Comparison of ENCODE assay signal across 1 cellular context in genomic region chr2:210963386-210963785, GRCh38.
TF ChIP-seq lines count a peak whose summit lies in the region.

No MANE protein-coding gene starts in this region.

TF ChIP-seq in HepG2, 621 proteins besides CTCF, POLR2A, EP300 and RAD21 (continued from another document and continues in another):
- TF ChIP-seq PAXIP1 (CRISPR knock-in tag; conservative IDR thresholded peaks at IDR 0.05) (peak; percentile 75), DPF2 (CRISPR knock-in tag; IDR thresholded peaks at IDR 0.05; ENCODE audit: borderline replicate concordance, low read depth) (peak; percentile 43; the same call in 1 of the 2 replicates), ONECUT2 (CRISPR knock-in tag; IDR thresholded peaks at IDR 0.05) (no peak), MLXIP (CRISPR knock-in tag; IDR thresholded peaks at IDR 0.05; ENCODE audit: borderline replicate concordance) (no peak), THRA (CRISPR knock-in tag; IDR thresholded peaks at IDR 0.05; ENCODE audit: borderline replicate concordance) (no peak), PATZ1 (CRISPR knock-in tag; IDR thresholded peaks at IDR 0.05) (no peak), ELF4 (CRISPR knock-in tag; IDR thresholded peaks at IDR 0.05; ENCODE audit: borderline replicate concordance) (no peak), SOX13 (IDR thresholded peaks at IDR 0.05) (no peak), SOX13 (CRISPR knock-in tag; conservative IDR thresholded peaks at IDR 0.05 in 1 of 2, IDR thresholded peaks at IDR 0.05 in 1 of 2) (peak in 1 of 2 experiments; percentile 90; a peak in 2 of 4 replicates), HMG20A (CRISPR knock-in tag; IDR thresholded peaks at IDR 0.05; ENCODE audit: borderline replicate concordance) (peak; percentile 88), KDM1A (CRISPR knock-in tag; IDR thresholded peaks at IDR 0.05) (no peak), PRDM10 (CRISPR knock-in tag; IDR thresholded peaks at IDR 0.05; ENCODE audit: low read depth) (no peak), E2F1 (CRISPR knock-in tag; IDR thresholded peaks at IDR 0.05) (no peak), SIX1 (CRISPR knock-in tag; IDR thresholded peaks at IDR 0.05; ENCODE audit: borderline replicate concordance) (no peak), FIP1L1 (IDR thresholded peaks at IDR 0.05; ENCODE audit: borderline replicate concordance, insufficient read depth, low read depth, low read length) (no peak), ZSCAN22 (CRISPR knock-in tag; IDR thresholded peaks at IDR 0.05) (no peak), SRSF4 (IDR thresholded peaks at IDR 0.05; ENCODE audit: low read depth, low read length, poor library complexity, severe bottlenecking) (no peak), HNRNPH1 (optimal IDR thresholded peaks at IDR 0.05; ENCODE audit: low read depth, low read length) (no peak), HNRNPUL1 (IDR thresholded peaks at IDR 0.05; ENCODE audit: low read depth, low read length) (no peak), ATF7-NPFF (CRISPR knock-in tag; IDR thresholded peaks at IDR 0.05; ENCODE audit: low read depth) (no peak), HNRNPL (IDR thresholded peaks at IDR 0.05; ENCODE audit: low read depth, low read length) (no peak), ZFP36 (IDR thresholded peaks at IDR 0.05; ENCODE audit: borderline replicate concordance, low read depth, low read length, partially characterized antibody) (no peak), ZNF512 (CRISPR knock-in tag; IDR thresholded peaks at IDR 0.05) (no peak), ZHX2 (IDR thresholded peaks at IDR 0.05; ENCODE audit: low read depth) (no peak), ZHX2 (CRISPR knock-in tag; IDR thresholded peaks at IDR 0.05; ENCODE audit: borderline replicate concordance) (no peak), HDAC2 (CRISPR knock-in tag; IDR thresholded peaks at IDR 0.05) (peak; percentile 64; the same call in 1 of the 2 replicates), ZKSCAN8 (CRISPR knock-in tag; IDR thresholded peaks at IDR 0.05; ENCODE audit: borderline replicate concordance) (no peak; the same call in 1 of the 2 replicates), POGZ (CRISPR knock-in tag; IDR thresholded peaks at IDR 0.05) (no peak), MAFG (CRISPR knock-in tag; IDR thresholded peaks at IDR 0.05) (no peak), SALL1 (CRISPR knock-in tag; IDR thresholded peaks at IDR 0.05) (no peak), HCFC1 (IDR thresholded peaks at IDR 0.05; ENCODE audit: low read depth, low read length) (no peak), NBN (conservative IDR thresholded peaks at IDR 0.05) (no peak), MLX (CRISPR knock-in tag; IDR thresholded peaks at IDR 0.05) (no peak), GLI4 (CRISPR knock-in tag; IDR thresholded peaks at IDR 0.05; ENCODE audit: borderline replicate concordance) (no peak)
